In genomic region chr7:22841954-22842353, GRCh38 we compare ENCODE assay signal across 1 cellular context.
A peak's percentile ranks its signal among the peaks of the same experiment; 100 is the strongest.
TF ChIP-seq lines count a peak whose summit lies in the region.

No MANE protein-coding gene starts in this region.

TF ChIP-seq in H1, 55 proteins besides CTCF, POLR2A, EP300 and RAD21:
- no peak for TF ChIP-seq SRF (IDR thresholded peaks at IDR 0.05; ENCODE audit: low read depth, low read length)
- 0 out of 2 replicates have a peak, but pooled peaks have one; percentile 5 for TF ChIP-seq CEBPB (IDR thresholded peaks at IDR 0.05; ENCODE audit: low read depth, low read length)
- TF ChIP-seq KDM1A (IDR thresholded peaks at IDR 0.05; ENCODE audit: borderline replicate concordance, low read length): no peak
